In genomic region chr12:106757623-106758348, GRCh38 we compare ENCODE assay signal across 24 cellular contexts. TPM values are rescaled to one million over a fixed set of nuclear protein-coding genes. Genes with fewer than 3 reads are reported as not detected.
DNase-seq lines count a peak whose midpoint lies in the region; ATAC-seq, FAIRE-seq and TF ChIP-seq lines count a peak whose summit lies in the region.
"Had no signal": no experiment of that assay in that cellular context is flagged by ENCODE, and none has a peak within 500 bp of the region (broad histone marks: within the 10 kb centered on the region; RNA-seq: fewer than 3 reads in every experiment).

No MANE protein-coding gene starts in this region.

- H3K4me3 Mint-ChIP-seq in CD4-positive, CD25-positive, alpha-beta regulatory T cell, result no peak overlapping the region
- H3K4me3 Mint-ChIP-seq: activated naive CD8-positive, alpha-beta T cell treated with anti-CD3 and anti-CD28 coated beads for 36 hours; activated T-cell treated with anti-CD3 and anti-CD28 coated beads, Interleukin-2, amount 50 U/mL, for 72 hours had no signal

- H3K9me3 Mint-ChIP-seq in CD4-positive, CD25-positive, alpha-beta regulatory T cell, result peaks cover 0 to 2% (median 0%) of the 10 kb centered on the region in 7 donors
- H3K9me3 Mint-ChIP-seq: activated naive CD8-positive, alpha-beta T cell treated with anti-CD3 and anti-CD28 coated beads for 36 hours had no signal

- no peaks in the 10 kb centered on the region for H3K9me3 ChIP-seq in CD4-positive, CD25-positive, alpha-beta regulatory T cell (ENCODE audit: control insufficient read depth in 2 of 2, low read length in 2 of 2)
- no peaks in the 10 kb centered on the region for H3K9me3 ChIP-seq in kidney (ENCODE audit: control insufficient read depth in 1 of 2, low read length in 2 of 2)
- H3K9me3 ChIP-seq in BE2C, result no peaks in the 10 kb centered on the region
- no peaks in the 10 kb centered on the region for H3K9me3 ChIP-seq in colonic mucosa
- H3K9me3 ChIP-seq: testis had no signal

- TF ChIP-seq CTCF in kidney (IDR thresholded peaks at IDR 0.05; ENCODE audit: borderline replicate concordance, extremely low read depth, insufficient read depth) (no peak), foreskin fibroblast (IDR thresholded peaks at IDR 0.05; ENCODE audit: low read depth, low read length) (no peak), BE2C (IDR thresholded peaks at IDR 0.05; ENCODE audit: low read depth, low read length) (no peak), colonic mucosa (IDR thresholded peaks at IDR 0.05) (no peak)

- peaks cover 20 to 48% (median 33%) of the 10 kb centered on the region in 4 donors for H3K4me1 Mint-ChIP-seq in CD4-positive, CD25-positive, alpha-beta regulatory T cell

- H3K27ac ChIP-seq in CD4-positive, CD25-positive, alpha-beta regulatory T cell (ENCODE audit: insufficient read depth, low read length, poor library complexity, severe bottlenecking), result no peak overlapping the region
- H3K27ac ChIP-seq in caudate nucleus (ENCODE audit: low read depth, low read length) (peak overlapping the region; percentile 94), kidney (ENCODE audit: low read depth in 2 of 2, low read length in 2 of 2) (peak overlapping the region; percentile 20 to 37), colonic mucosa (no peak overlapping the region)
- H3K27ac ChIP-seq: BLaER1 treated with 17β-estradiol and CSF1 and Interleukin-3, amounts not matched to agents 10 nM and 100 nM; HL-60; testis had no signal

- H3K9ac ChIP-seq in kidney (ENCODE audit: low read length in 2 of 2) (no peak overlapping the region), colonic mucosa (ENCODE audit: low read depth in 2 of 2, low read length in 2 of 2) (no peak overlapping the region)
- H3K9ac ChIP-seq: BLaER1 treated with 17β-estradiol and CSF1 and Interleukin-3, amounts not matched to agents 10 nM and 100 nM had no signal

- intact Hi-C loops in kidney (cut with DNase I), result no loop called here
- intact Hi-C loops in sciatic nerve (cut with DNase I), result no loop called here
- intact Hi-C loops in colonic mucosa (cut with DNase I), result no loop called here

- H3K27me3 Mint-ChIP-seq in CD4-positive, CD25-positive, alpha-beta regulatory T cell, result no peaks in the 10 kb centered on the region
- H3K27me3 Mint-ChIP-seq: activated naive CD8-positive, alpha-beta T cell treated with anti-CD3 and anti-CD28 coated beads for 36 hours had no signal

- H3K4me1 ChIP-seq in CD4-positive, CD25-positive, alpha-beta regulatory T cell (ENCODE audit: control insufficient read depth, insufficient read depth, low read length, poor library complexity, severe bottlenecking), result peaks cover 27% of the 10 kb centered on the region
- H3K4me1 ChIP-seq in kidney (ENCODE audit: control insufficient read depth in 1 of 2, insufficient read depth in 1 of 2, low read depth in 1 of 2, low read length in 2 of 2) (peaks cover 9 to 16% of the 10 kb centered on the region in 2 donors), BE2C (no peaks in the 10 kb centered on the region), colonic mucosa (no peaks in the 10 kb centered on the region)
- H3K4me1 ChIP-seq: testis had no signal

- no peak for DNase-seq in CD4-positive, CD25-positive, alpha-beta regulatory T cell
- no peak for DNase-seq in caudate nucleus (lab: John Stamatoyannopoulos, UW)
- DNase-seq in kidney, result no peak
- no peak for DNase-seq in sciatic nerve (ENCODE audit: low spot score)
- DNase-seq in foreskin fibroblast, result no peak
- no peak for DNase-seq in BE2C
- DNase-seq in NCI-H2107 treated with DMSO at 0.1 percent for 48 hours (lab: John Stamatoyannopoulos, UW; ENCODE audit: unreplicated experiment), result no peak
- DNase-seq in colonic mucosa, result no peak
- DNase-seq: activated CD4-positive, CD25-positive, alpha-beta regulatory T cell; activated naive CD8-positive, alpha-beta T cell treated with anti-CD3 and anti-CD28 coated beads for 36 hours; activated T-cell treated with anti-CD3 and anti-CD28 coated beads, Interleukin-2, amount 50 U/mL, for 72 hours; hippocampal formation; NCI-H187 treated with DMSO at 0.1 percent for 48 hours; SHP77 treated with DMSO at 0.1 percent for 48 hours; stimulated activated CD8-positive, alpha-beta memory T cell treated with anti-CD3 and anti-CD28 coated beads, Interleukin-4, amount 100 ng/mL, for 48 hours; T-helper 2 cell; testis had no signal

- H3K4me3 ChIP-seq in CD4-positive, CD25-positive, alpha-beta regulatory T cell (ENCODE audit: low read depth, low read length), result no peak overlapping the region
- H3K4me3 ChIP-seq in kidney (ENCODE audit: low read length in 2 of 2), result no peak overlapping the region
- H3K4me3 ChIP-seq in foreskin fibroblast (ENCODE audit: low read depth in 1 of 2, low read length in 2 of 2), result no peak overlapping the region
- no peak overlapping the region for H3K4me3 ChIP-seq in BE2C (ENCODE audit: low read depth, low read length)
- no peak overlapping the region for H3K4me3 ChIP-seq in colonic mucosa
- H3K4me3 ChIP-seq: BLaER1 treated with 17β-estradiol and CSF1 and Interleukin-3, amounts not matched to agents 10 nM and 100 nM; K562; testis had no signal

- no peak for FAIRE-seq in kidney (lab: Jason Lieb, UNC)
- FAIRE-seq: A204.1, bronchial epithelial cell, GM12891, K562, keratinocyte had no signal

- no peaks in the 10 kb centered on the region for H3K27me3 ChIP-seq in CD4-positive, CD25-positive, alpha-beta regulatory T cell (ENCODE audit: control insufficient read depth, insufficient read depth, low read length)
- H3K27me3 ChIP-seq in BE2C, result no peaks in the 10 kb centered on the region
- no peaks in the 10 kb centered on the region for H3K27me3 ChIP-seq in colonic mucosa
- H3K27me3 ChIP-seq: BLaER1 treated with 17β-estradiol and CSF1 and Interleukin-3, amounts not matched to agents 10 nM and 100 nM; testis had no signal

- no peak for ATAC-seq in CD4-positive, CD25-positive, alpha-beta regulatory T cell (ENCODE audit: low read depth in 2 of 2)
- ATAC-seq in sciatic nerve, result peak; percentile 89
- ATAC-seq: activated T-cell treated with anti-CD3 and anti-CD28 coated beads, Interleukin-2, amount 50 U/mL, for 72 hours; K562 had no signal

- peak overlapping the region in 2 of 3 donors; percentile 38 to 89 for H3K27ac Mint-ChIP-seq in CD4-positive, CD25-positive, alpha-beta regulatory T cell
- H3K27ac Mint-ChIP-seq: activated naive CD8-positive, alpha-beta T cell treated with anti-CD3 and anti-CD28 coated beads for 36 hours; activated T-cell treated with anti-CD3 and anti-CD28 coated beads, Interleukin-2, amount 50 U/mL, for 72 hours had no signal

- H3K36me3 ChIP-seq in CD4-positive, CD25-positive, alpha-beta regulatory T cell (ENCODE audit: control insufficient read depth, insufficient read depth, low read length), result no peaks in the 10 kb centered on the region
- H3K36me3 ChIP-seq in kidney (ENCODE audit: control insufficient read depth in 1 of 2, insufficient read depth in 2 of 2, low read length in 2 of 2) (no peaks in the 10 kb centered on the region), BE2C (no peaks in the 10 kb centered on the region), colonic mucosa (no peaks in the 10 kb centered on the region)
- H3K36me3 ChIP-seq: BLaER1 treated with 17β-estradiol and CSF1 and Interleukin-3, amounts not matched to agents 10 nM and 100 nM had no signal

- H3K36me3 Mint-ChIP-seq in CD4-positive, CD25-positive, alpha-beta regulatory T cell, result no peaks in the 10 kb centered on the region

RNA-seq across cellular contexts. Expression of gene RIC8B, which starts 16.7 kb away (rescaled TPM):
- total RNA-seq in CD4-positive, CD25-positive, alpha-beta regulatory T cell, result 16.0 TPM
- polyA plus RNA-seq in CD4-positive, CD25-positive, alpha-beta regulatory T cell, result 1 to 10 TPM; 5.2 to 5.6 (median 5.4) TPM
- total RNA-seq in kidney, result 18.0 TPM
- 7.7 TPM for polyA plus RNA-seq in kidney (ENCODE audit: insufficient read depth, low read depth, low replicate concordance)
- 28.8 TPM for total RNA-seq in sciatic nerve
- 10.3 TPM for polyA plus RNA-seq in BE2C (2012; ENCODE audit: insufficient read depth, insufficient read length, low read depth)
- total RNA-seq in colonic mucosa, result 10 to 100 TPM; 13.9 to 14.6 TPM

Comparison
In these comparisons a context has a peak if more than half of its experiments do, and no peak if none do; other contexts are left out.
1. H3K27ac ChIP-seq: peak in caudate nucleus (single experiment) and kidney (2 of 2); none in CD4-positive, CD25-positive, alpha-beta regulatory T cell (single experiment) and colonic mucosa (single experiment).